Comparison of ENCODE assay signal across 9 cellular contexts in genomic region chr1:52364235-52364839, GRCh38. TPM values are rescaled to one million over a fixed set of nuclear protein-coding genes. Genes with fewer than 3 reads are reported as not detected.
DNase-seq lines count a peak whose midpoint lies in the region; ATAC-seq and TF ChIP-seq lines count a peak whose summit lies in the region.
"Had no signal": no experiment of that assay in that cellular context is flagged by ENCODE, and none has a peak within 500 bp of the region (broad histone marks: within the 10 kb centered on the region; RNA-seq: fewer than 3 reads in every experiment).

No MANE protein-coding gene starts in this region.

- POLR2A ChIA-PET in Panc1 (lab: Charles Lee) = interaction anchor here (0.7 kb wide), 1 partner anchor 359 kb away, joined by 6 read pairs; no protein-coding TSS in a partner anchor

- peaks cover 18% of the 10 kb centered on the region for H3K4me1 ChIP-seq in Panc1 (ENCODE audit: control insufficient read depth, insufficient read depth, low read length)
- H3K4me1 ChIP-seq in sigmoid colon = peaks cover 0 to 24% (median 21%) of the 10 kb centered on the region in 4 donors

- intact Hi-C loops in Panc1 (cut with micrococcal nuclease; ENCODE audit: unreplicated experiment) = no loop called here
- intact Hi-C loops in sigmoid colon (cut with DNase I) = loop anchor here (1.0 kb wide), 1 partner anchor 9 kb away; no protein-coding TSS in a partner anchor

- H3K4me3 ChIP-seq in Panc1 (ENCODE audit: low read depth in 2 of 2, low read length in 2 of 2) = peak overlapping the region; percentile 74 to 92
- peak overlapping the region; percentile 71 for H3K4me3 ChIP-seq in epithelial cell of proximal tubule (ENCODE audit: low read depth, low read length)
- no peak overlapping the region for H3K4me3 ChIP-seq in sigmoid colon

- TF ChIP-seq EP300 in sigmoid colon (IDR thresholded peaks at IDR 0.05) = no peak

- TF ChIP-seq CTCF in GM12874 (IDR thresholded peaks at IDR 0.05; ENCODE audit: insufficient read depth, low read depth, low read length) = 0 out of 2 replicates have a peak, but pooled peaks have one; percentile 8
- TF ChIP-seq CTCF in Panc1 (IDR thresholded peaks at IDR 0.05) = no peak
- peak; percentile 20 for TF ChIP-seq CTCF in epithelial cell of proximal tubule (conservative IDR thresholded peaks at IDR 0.05; ENCODE audit: low read depth, low read length)
- no peak for TF ChIP-seq CTCF in sigmoid colon (IDR thresholded peaks at IDR 0.05)

- H3K36me3 ChIP-seq in Panc1 (ENCODE audit: control insufficient read depth, insufficient read depth, low read length) (peaks cover 15% of the 10 kb centered on the region), sigmoid colon (peaks cover 25 to 36% (median 35%) of the 10 kb centered on the region in 4 donors)

- DNase-seq in Panc1 (ENCODE audit: low read depth, low spot score) (no peak), epithelial cell of proximal tubule (ENCODE audit: low read depth) (no peak), sigmoid colon (no peak), SW 1271 (lab: John Stamatoyannopoulos, UW) (no peak), globus pallidus (ENCODE audit: low spot score) (no peak)
- DNase-seq: stimulated activated CD4-positive, alpha-beta T cell treated with anti-CD3 and anti-CD28 coated beads, Interleukin-12 subunit alpha, Interleukin-12 subunit beta, amount 100 ng/mL, for 4 hours had no signal

- BruUV-seq in Panc1 (replicated peaks; lab: Mats Ljungman, UMichigan) = TSS peak; percentile 73

- H3K27me3 ChIP-seq in Panc1 (ENCODE audit: control insufficient read depth, insufficient read depth, low read length) = no peaks in the 10 kb centered on the region
- no peaks in the 10 kb centered on the region for H3K27me3 ChIP-seq in sigmoid colon

- WGBS in sigmoid colon, 2 donors = 78 to 84% methylated on average over 5 of the region's 5 CpGs

- ATAC-seq in Panc1 (no peak), GM18867 (IDR thresholded peaks at IDR 0.05; ENCODE audit: unreplicated experiment) (no peak), HG03460 (IDR thresholded peaks at IDR 0.05; ENCODE audit: unreplicated experiment) (no peak)

- peak overlapping the region; percentile 93 for H3K27ac ChIP-seq in Panc1 (ENCODE audit: low read length)
- peak overlapping the region; percentile 93 to 96 (median 94) for H3K27ac ChIP-seq in sigmoid colon

- CTCF ChIA-PET in Panc1 (lab: Charles Lee) = no interaction called here

- H3K9me3 ChIP-seq in Panc1 (ENCODE audit: control insufficient read depth, insufficient read depth, low read depth, low read length) (no peaks in the 10 kb centered on the region), sigmoid colon (no peaks in the 10 kb centered on the region)

- TF ChIP-seq POLR2A in sigmoid colon (IDR thresholded peaks at IDR 0.05) = no peak

- in situ Hi-C loops in Panc1 (cut with HindIII; ENCODE audit: low pct_unique_long_range_greater_than_20kb, low sequenced_read_pairs) = no loop called here

RNA-seq across cellular contexts. Expression of gene CC2D1B, which starts 1.7 kb away (rescaled TPM):
- total RNA-seq in Panc1 (2021; ENCODE audit: unreplicated experiment) (52.5 TPM), epithelial cell of proximal tubule (32.5 and 33.9 TPM in 2 replicates), sigmoid colon (10 to 100 TPM; 15.6 to 20.8 (median 18.2) TPM)
- polyA plus RNA-seq in Panc1 (2012; ENCODE audit: insufficient read length) = 38.1 TPM
- polyA plus RNA-seq in sigmoid colon = 10 to 100 TPM; 14.4 to 26.2 (median 19.2) TPM

RNA-seq across cellular contexts. Expression of gene ORC1, which starts 39.9 kb away (rescaled TPM):
- total RNA-seq in Panc1 (2021; ENCODE audit: unreplicated experiment) (14.3 TPM), epithelial cell of proximal tubule (13.0 and 30.1 TPM in 2 replicates), sigmoid colon (under 1 TPM in 2 of 4 donors, not detected in 2; 0.36 to 0.95 TPM)
- polyA plus RNA-seq in Panc1 (2012; ENCODE audit: insufficient read length) = 4.3 TPM
- polyA plus RNA-seq in sigmoid colon = 1 to 10 TPM; 1.2 to 6.1 (median 1.8) TPM

RNA-seq across cellular contexts. Expression of gene PRPF38A, which starts 40.1 kb away (rescaled TPM):
- 41.6 TPM for total RNA-seq in Panc1 (2021; ENCODE audit: unreplicated experiment)
- 27.7 TPM for polyA plus RNA-seq in Panc1 (2012; ENCODE audit: insufficient read length)
- 14.0 and 16.3 TPM in 2 replicates for total RNA-seq in epithelial cell of proximal tubule
- total RNA-seq in sigmoid colon = 10 to 100 TPM; 12.4 to 20.0 (median 17.5) TPM
- polyA plus RNA-seq in sigmoid colon = 10 to 100 TPM; 17.8 to 29.8 (median 22.2) TPM

Comparison
In these comparisons a context has a peak if more than half of its experiments do, and no peak if none do; other contexts are left out.
1. CTCF ChIP-seq: peak in GM12874 (single experiment) and epithelial cell of proximal tubule (single experiment); none in Panc1 (single experiment) and sigmoid colon (0 of 4).
2. H3K4me3 ChIP-seq: peak in Panc1 (2 of 2) and epithelial cell of proximal tubule (single experiment); none in sigmoid colon (0 of 4).